8 cellular contexts compared by ENCODE assay signal in the genomic region with DNA sequence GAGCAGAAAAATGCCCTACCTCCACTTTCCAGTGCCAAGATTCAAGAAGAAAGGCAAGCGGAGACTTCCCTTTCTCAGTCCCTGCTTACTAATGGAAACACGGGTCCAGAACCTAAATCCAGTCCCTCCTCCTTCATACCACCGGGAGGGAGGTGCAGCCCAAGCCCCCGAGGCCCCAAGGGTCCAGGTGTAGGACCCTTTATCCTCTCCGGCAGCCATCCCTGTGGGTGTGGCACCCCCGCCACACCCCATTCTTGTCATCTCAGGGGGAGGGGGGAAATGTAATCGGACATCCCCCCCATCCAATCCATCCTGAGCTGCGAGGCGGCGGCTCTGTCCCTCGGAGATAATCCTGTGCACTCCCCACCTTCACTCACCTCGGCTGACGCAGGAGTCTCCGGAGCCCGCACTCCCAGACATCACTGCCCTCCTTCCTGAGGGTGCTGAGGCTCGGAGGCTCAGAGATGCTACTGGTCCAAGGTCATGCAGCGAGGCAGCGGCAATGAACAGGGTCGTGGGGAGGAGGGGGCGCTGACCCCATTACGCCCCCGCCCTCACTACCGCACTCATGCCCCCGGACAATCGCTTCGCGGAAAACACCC. TPM values are rescaled to one million over a fixed set of nuclear protein-coding genes. Genes with fewer than 3 reads are reported as not detected.
DNase-seq lines count a peak whose midpoint lies in the region; ATAC-seq and TF ChIP-seq lines count a peak whose summit lies in the region.

No MANE protein-coding gene starts in this region.

- CTCF ChIA-PET in CD4-positive, alpha-beta T cell (lab: Charles Lee): interaction anchor here (1.3 to 2.4 kb wide), 7 partner anchors 15 to 90 kb away, joined by 5 to 25 read pairs (median 8); a partner anchor contains a TSS
- CTCF ChIA-PET in IMR-90 (lab: Yijun Ruan, JAX) (no interaction called here), mammary epithelial cell (lab: Charles Lee; ENCODE audit: low non-redundant PET) (no interaction called here)

- H2AFZ ChIP-seq in IMR-90 (replicated peaks; ENCODE audit: low read length, poor library complexity): peak overlapping the region; percentile 96
- H2AFZ ChIP-seq in mammary epithelial cell (ENCODE audit: low read depth, low read length): peak overlapping the region; percentile 94

- H3K27ac Mint-ChIP-seq in CD4-positive, alpha-beta T cell: peak overlapping the region; percentile 59
- no peak overlapping the region for H3K27ac Mint-ChIP-seq in mesothelial cell of epicardium

- H2BK15ac ChIP-seq in IMR-90 (ENCODE audit: low read depth, low read length): no peak overlapping the region

- no peaks in the 10 kb centered on the region; the same call in 1 of the 2 replicates for H4K20me1 ChIP-seq in IMR-90 (ENCODE audit: insufficient read depth, low read length)
- H4K20me1 ChIP-seq in mammary epithelial cell (ENCODE audit: insufficient read depth, low read length): no peaks in the 10 kb centered on the region

- TF ChIP-seq CTCF in CD4-positive, alpha-beta T cell (IDR thresholded peaks at IDR 0.05): no peak
- TF ChIP-seq CTCF in IMR-90 (conservative IDR thresholded peaks at IDR 0.05; ENCODE audit: low read depth, low read length): no peak
- no peak for TF ChIP-seq CTCF in mammary epithelial cell (conservative IDR thresholded peaks at IDR 0.05 in 1 of 2, IDR thresholded peaks at IDR 0.05 in 1 of 2; ENCODE audit: extremely low read depth in 1 of 2, insufficient read depth in 1 of 2, low read depth in 1 of 2, low read length in 2 of 2)
- TF ChIP-seq CTCF in mesothelial cell of epicardium (IDR thresholded peaks at IDR 0.05; ENCODE audit: unreplicated experiment): no peak

- 0% methylated on average over 2 of the region's 27 CpGs; no CpG with 5 or more reads in 1 of the 2 experiments for WGBS in IMR-90 (ENCODE audit: extremely low coverage in 2 of 2, insufficient read length in 1 of 2), 2 experiments
- WGBS in mammary epithelial cell (ENCODE audit: low coverage, missing lambda C conversion rate): 12% methylated on average over 10 of the region's 27 CpGs

- peaks cover 26% of the 10 kb centered on the region for H3K4me1 Mint-ChIP-seq in CD4-positive, alpha-beta T cell (ENCODE audit: low read depth)
- peaks cover 22% of the 10 kb centered on the region for H3K4me1 Mint-ChIP-seq in mesothelial cell of epicardium

- H3K36me3 ChIP-seq in IMR-90 (ENCODE audit: control insufficient read depth, insufficient read depth, low read length) (no peaks in the 10 kb centered on the region), mammary epithelial cell (ENCODE audit: insufficient read depth, low read length) (no peaks in the 10 kb centered on the region)

- dilution Hi-C loops in IMR-90 (cut with HindIII; ENCODE audit: low sequenced_read_pairs, unreplicated experiment): no loop called here
- dilution Hi-C loops in mammary epithelial cell (cut with HindIII; ENCODE audit: low sequenced_read_pairs): no loop called here

- peak overlapping the region; percentile 94 for H2AK9ac ChIP-seq in IMR-90 (replicated peaks; ENCODE audit: low read depth, low read length, poor library complexity)

- peak overlapping the region; percentile 88 for H3K4me3 Mint-ChIP-seq in CD4-positive, alpha-beta T cell
- peak overlapping the region; percentile 82 for H3K4me3 Mint-ChIP-seq in mesothelial cell of epicardium

- H2BK5ac ChIP-seq in IMR-90 (ENCODE audit: low read depth, low read length, poor library complexity, severe bottlenecking): no peak overlapping the region

- no peak overlapping the region for H3K18ac ChIP-seq in IMR-90 (ENCODE audit: low read depth, low read length)

- POLR2A ChIA-PET in CD4-positive, alpha-beta T cell (lab: Charles Lee): interaction anchor here (0.7 to 3.6 kb wide), 13 partner anchors 9 to 1296 kb away, joined by 3 to 51 read pairs (median 8); a partner anchor contains a TSS
- POLR2A ChIA-PET in IMR-90 (lab: Charles Lee; ENCODE audit: unreplicated experiment): no interaction called here

- no peaks in the 10 kb centered on the region for H3K9me3 Mint-ChIP-seq in CD4-positive, alpha-beta T cell
- H3K9me3 Mint-ChIP-seq in mesothelial cell of epicardium: no peaks in the 10 kb centered on the region

- in situ Hi-C loops in IMR-90 (cut with MboI; ENCODE audit: low sequenced_read_pairs): no loop called here
- in situ Hi-C loops in mammary epithelial cell (cut with MboI; ENCODE audit: low sequenced_read_pairs in 2 of 2): no loop called here

- no peak overlapping the region for H2BK20ac ChIP-seq in IMR-90 (ENCODE audit: low read depth, low read length)

- intact Hi-C loops in CD4-positive, alpha-beta T cell (cut with DNase I, micrococcal nuclease): loop anchor here (1.0 to 5.0 kb wide), 6 partner anchors 45 to 320 kb away; a partner anchor contains a TSS
- intact Hi-C loops in IMR-90 (cut with micrococcal nuclease): loop anchor here (5.0 kb wide), 1 partner anchor 90 kb away; no protein-coding TSS in a partner anchor
- intact Hi-C loops in mammary epithelial cell (cut with micrococcal nuclease): loop anchor here (5.0 kb wide), 1 partner anchor 90 kb away; no protein-coding TSS in a partner anchor

- peaks cover 35% of the 10 kb centered on the region for H3K79me2 ChIP-seq in mammary epithelial cell (ENCODE audit: insufficient read depth, low read length)

- peaks cover 13 to 29% of the 10 kb centered on the region in 2 experiments for H3K79me1 ChIP-seq in IMR-90 (ENCODE audit: low read depth in 1 of 2, low read length in 2 of 2)

- TF ChIP-seq RAD21 in IMR-90 (IDR thresholded peaks at IDR 0.05; ENCODE audit: low read length): no peak

- H3K4me2 ChIP-seq in IMR-90 (ENCODE audit: low read depth, low read length) (peak overlapping the region; percentile 99), mammary epithelial cell (ENCODE audit: insufficient read depth, low read depth, low read length) (peak overlapping the region; percentile 91)

- H3K4ac ChIP-seq in IMR-90 (ENCODE audit: low read depth, low read length): peak overlapping the region; percentile 47

- H3K9ac ChIP-seq in IMR-90 (ENCODE audit: low read depth, low read length): peak overlapping the region; percentile 71
- H3K9ac ChIP-seq in mammary epithelial cell (ENCODE audit: insufficient read depth, low read length): peak overlapping the region; percentile 18

- H3K27me3 Mint-ChIP-seq in CD4-positive, alpha-beta T cell: no peaks in the 10 kb centered on the region
- H3K27me3 Mint-ChIP-seq in mesothelial cell of epicardium (ENCODE audit: low read depth): no peaks in the 10 kb centered on the region

- no TSS peak for BruUV-seq in IMR-90 (replicated peaks; lab: Mats Ljungman, UMichigan)
- no TSS peak for BruUV-seq in mammary epithelial cell (replicated peaks; lab: Mats Ljungman, UMichigan)

- no peak overlapping the region for H2BK120ac ChIP-seq in IMR-90 (ENCODE audit: low read depth, low read length)

- H4K5ac ChIP-seq in IMR-90 (ENCODE audit: low read depth, low read length): no peak overlapping the region

- no peak overlapping the region for H3K56ac ChIP-seq in IMR-90 (ENCODE audit: extremely low read depth, insufficient read depth, low read length)

- no peaks in the 10 kb centered on the region for H3K9me3 ChIP-seq in CD4-positive, alpha-beta T cell (ENCODE audit: control insufficient read depth, low read length)
- H3K9me3 ChIP-seq in IMR-90 (ENCODE audit: control insufficient read depth, insufficient read depth, low read length) (no peaks in the 10 kb centered on the region), mammary epithelial cell (replicated peaks; ENCODE audit: insufficient read depth, low read length) (no peaks in the 10 kb centered on the region)

- H3K9me1 ChIP-seq in IMR-90 (ENCODE audit: insufficient read depth, low read length): no peaks in the 10 kb centered on the region; the same call in 1 of the 2 replicates

- no peaks in the 10 kb centered on the region for H3K36me3 Mint-ChIP-seq in CD4-positive, alpha-beta T cell (ENCODE audit: low read depth)
- no peaks in the 10 kb centered on the region for H3K36me3 Mint-ChIP-seq in mesothelial cell of epicardium

- ATAC-seq in CD4-positive, alpha-beta T cell (ENCODE audit: poor library complexity): no peak
- ATAC-seq in IMR-90 (ENCODE audit: low read depth) (no peak), GM18505 (IDR thresholded peaks at IDR 0.05; ENCODE audit: unreplicated experiment) (no peak), HG03139 (IDR thresholded peaks at IDR 0.05; ENCODE audit: unreplicated experiment) (no peak)

- no peak overlapping the region for H4K91ac ChIP-seq in IMR-90 (ENCODE audit: insufficient read depth, low read depth, low read length)

- no peaks in the 10 kb centered on the region for H3K27me3 ChIP-seq in CD4-positive, alpha-beta T cell (ENCODE audit: control insufficient read depth, insufficient read depth, low read length)
- H3K27me3 ChIP-seq in IMR-90 (ENCODE audit: control insufficient read depth, insufficient read depth, low read length) (no peaks in the 10 kb centered on the region), mammary epithelial cell (ENCODE audit: insufficient read depth, low read length) (no peaks in the 10 kb centered on the region)

- H2AK5ac ChIP-seq in IMR-90 (ENCODE audit: low read depth, low read length): peak overlapping the region; percentile 76

- H3K4me1 ChIP-seq in IMR-90 (ENCODE audit: control insufficient read depth, insufficient read depth, low read length): peaks cover 11% of the 10 kb centered on the region
- H3K4me1 ChIP-seq in mammary epithelial cell (ENCODE audit: insufficient read depth, low read length): peaks cover 19% of the 10 kb centered on the region

- DNase-seq in CD4-positive, alpha-beta T cell: no peak
- DNase-seq in IMR-90: no peak
- DNase-seq in mammary epithelial cell: no peak
- DNase-seq in mesothelial cell of epicardium (ENCODE audit: low spot score in 2 of 2, unreplicated experiment in 2 of 2): no peak
- no peak for DNase-seq in T1000 (lab: John Stamatoyannopoulos, UW)
- DNase-seq in NCI-H128 (lab: John Stamatoyannopoulos, UW; ENCODE audit: unreplicated experiment): no peak

- no peak overlapping the region for H3K27ac ChIP-seq in CD4-positive, alpha-beta T cell (ENCODE audit: low read depth, low read length)
- peak overlapping the region; percentile 36; the same call in 1 of the 2 replicates for H3K27ac ChIP-seq in IMR-90 (ENCODE audit: insufficient read depth, low read length)
- H3K27ac ChIP-seq in mammary epithelial cell (ENCODE audit: insufficient read depth, low read depth, low read length): peak overlapping the region; percentile 3

- peak overlapping the region; percentile 31 to 50; a peak in 2 of 4 replicates for H4K8ac ChIP-seq in IMR-90 (ENCODE audit: low read depth in 2 of 2, low read length in 2 of 2)

- H3K4me3 ChIP-seq in IMR-90 (ENCODE audit: insufficient read depth, low read depth, low read length) (peak overlapping the region; percentile 63), mammary epithelial cell (replicated peaks in 1 of 3; ENCODE audit: insufficient read depth in 1 of 3, low read depth in 2 of 3, low read length in 3 of 3) (peak overlapping the region; percentile 58 to 95 (median 77))

- TF ChIP-seq POLR2A in IMR-90 (IDR thresholded peaks at IDR 0.05; ENCODE audit: low read depth, low read length) (no peak), GM18505 (IDR thresholded peaks at IDR 0.05; ENCODE audit: borderline replicate concordance, extremely low read depth, insufficient read depth, insufficient read length) (no peak)

- H3K23ac ChIP-seq in IMR-90 (ENCODE audit: low read depth, low read length): peak overlapping the region; percentile 68; the same call in 1 of the 2 replicates

- H3K14ac ChIP-seq in IMR-90 (replicated peaks; ENCODE audit: low read depth, low read length): no peak overlapping the region; the same call in 1 of the 2 replicates

RNA-seq across cellular contexts. Expression of a gene that starts 0.6 kb away (rescaled TPM):
- total RNA-seq in CD4-positive, alpha-beta T cell: 10 to 100 TPM; 11.2 to 11.6 TPM
- total RNA-seq in IMR-90 (2012; rRNA removed) (31.4 and 31.9 TPM in 2 replicates), mammary epithelial cell (10 to 100 TPM; 14.0 to 59.9 TPM), mesothelial cell of epicardium (24.3 to 26.5 TPM (median 24.9 TPM) in 3 replicates)
- polyA plus RNA-seq in IMR-90 (2012; rRNA removed) (58.2 and 65.0 TPM in 2 replicates), mammary epithelial cell (63.4 TPM)
- polyA plus RNA-seq in IMR-90 (2012; cell fraction: cytosol; rRNA removed): 75.4 and 85.6 TPM in 2 replicates
- polyA plus RNA-seq in IMR-90 (2012; cell fraction: nucleus; rRNA removed; ENCODE audit: low replicate concordance): 17.7 and 47.7 TPM in 2 replicates
- 43.5 TPM for polyA minus RNA-seq in mammary epithelial cell

RNA-seq across cellular contexts. Expression of a gene that starts 14.3 kb away (rescaled TPM):
- total RNA-seq in CD4-positive, alpha-beta T cell: not detected
- total RNA-seq in IMR-90 (2012; rRNA removed): under 0.01 TPM in 1 of 2 replicates, not detected in the other
- polyA plus RNA-seq in IMR-90 (2012; rRNA removed): 0.15 and 0.26 TPM in 2 replicates
- polyA plus RNA-seq in IMR-90 (2012; cell fraction: cytosol; rRNA removed): 0.30 and 0.54 TPM in 2 replicates
- polyA plus RNA-seq in IMR-90 (2012; cell fraction: nucleus; rRNA removed; ENCODE audit: low replicate concordance): 0.58 and 0.99 TPM in 2 replicates
- under 1 TPM; 0.17 to 0.26 TPM for total RNA-seq in mammary epithelial cell
- 0.08 TPM for polyA plus RNA-seq in mammary epithelial cell
- not detected for polyA minus RNA-seq in mammary epithelial cell
- total RNA-seq in mesothelial cell of epicardium: 0.27 to 0.40 TPM (median 0.34 TPM) in 3 replicates

RNA-seq across cellular contexts. Expression of a gene that starts 19.6 kb away (rescaled TPM):
- 10 to 100 TPM; 25.1 to 25.3 TPM for total RNA-seq in CD4-positive, alpha-beta T cell
- total RNA-seq in IMR-90 (2012; rRNA removed) (59.1 and 72.2 TPM in 2 replicates), mammary epithelial cell (10 to 100 TPM; 56.8 to 72.2 TPM), mesothelial cell of epicardium (63.0 to 64.2 TPM (median 63.0 TPM) in 3 replicates)
- polyA plus RNA-seq in IMR-90 (2012; rRNA removed) (45.7 and 49.3 TPM in 2 replicates), mammary epithelial cell (33.5 TPM)
- polyA plus RNA-seq in IMR-90 (2012; cell fraction: cytosol; rRNA removed): 37.2 and 44.3 TPM in 2 replicates
- polyA plus RNA-seq in IMR-90 (2012; cell fraction: nucleus; rRNA removed; ENCODE audit: low replicate concordance): 18.7 and 35.4 TPM in 2 replicates
- 47.9 TPM for polyA minus RNA-seq in mammary epithelial cell

RNA-seq across cellular contexts. Expression of a gene that starts 29.2 kb away (rescaled TPM):
- total RNA-seq in CD4-positive, alpha-beta T cell: 100 to 1,000 TPM; 144 TPM
- total RNA-seq in IMR-90 (2012; rRNA removed): 14.5 and 14.7 TPM in 2 replicates
- polyA plus RNA-seq in IMR-90 (2012; rRNA removed): 50.5 and 59.8 TPM in 2 replicates
- polyA plus RNA-seq in IMR-90 (2012; cell fraction: cytosol; rRNA removed): 35.2 and 48.2 TPM in 2 replicates
- polyA plus RNA-seq in IMR-90 (2012; cell fraction: nucleus; rRNA removed; ENCODE audit: low replicate concordance): 165 TPM in 2 replicates
- 10 to 100 TPM in 1 of 2 donors, 1 to 10 TPM in 1; 5.5 to 55.5 TPM for total RNA-seq in mammary epithelial cell
- polyA plus RNA-seq in mammary epithelial cell: 45.8 TPM
- polyA minus RNA-seq in mammary epithelial cell: 80.2 TPM
- 29.4 to 33.9 TPM (median 29.6 TPM) in 3 replicates for total RNA-seq in mesothelial cell of epicardium

RNA-seq across cellular contexts. Expression of a gene that starts 34.4 kb away (rescaled TPM):
- under 1 TPM in 1 of 2 experiments, not detected in 1; 0.08 TPM for total RNA-seq in CD4-positive, alpha-beta T cell
- total RNA-seq in IMR-90 (2012; rRNA removed): not detected in 2 replicates
- not detected in 2 replicates for polyA plus RNA-seq in IMR-90 (2012; rRNA removed)
- polyA plus RNA-seq in IMR-90 (2012; cell fraction: cytosol; rRNA removed): 0.03 TPM in 1 of 2 replicates, not detected in the other
- not detected in 2 replicates for polyA plus RNA-seq in IMR-90 (2012; cell fraction: nucleus; rRNA removed; ENCODE audit: low replicate concordance)
- total RNA-seq in mammary epithelial cell: not detected
- not detected for polyA plus RNA-seq in mammary epithelial cell
- polyA minus RNA-seq in mammary epithelial cell: not detected
- 11.5 to 13.0 TPM (median 12.0 TPM) in 3 replicates for total RNA-seq in mesothelial cell of epicardium
